Comparison of ENCODE assay signal across 8 cellular contexts in genomic region chr17:42276359-42276608, GRCh38. TPM values are rescaled to one million over a fixed set of nuclear protein-coding genes. Genes with fewer than 3 reads are reported as not detected.
A peak's percentile ranks its signal among the peaks of the same experiment; 100 is the strongest.
DNase-seq lines count a peak whose midpoint lies in the region; ATAC-seq and TF ChIP-seq lines count a peak whose summit lies in the region.

Gene STAT5B, minus strand, starts transcription at chr17:42276391. Its CDS starts 44,264 bp downstream, at chr17:42232127.

- peaks cover 20% of the 10 kb centered on the region for H3K36me3 Mint-ChIP-seq in activated naive CD4-positive, alpha-beta T cell treated with anti-CD3 and anti-CD28 coated beads, Interleukin-2, amount 10 ng/mL, durations not matched to agents 7 days and 5 days

- H3K27ac ChIP-seq in SJCRH30 (no peak within 1 kb of the TSS), upper lobe of left lung (peak within 1 kb of the TSS; percentile 88 to 94 (median 89))

- TF ChIP-seq POLR2A in upper lobe of left lung (IDR thresholded peaks at IDR 0.05) = peak in 2 of 4 donors; percentile 56 to 57

- TF ChIP-seq CTCF in AG09309 (IDR thresholded peaks at IDR 0.05; ENCODE audit: control insufficient read depth, insufficient read depth, low read depth, low read length, missing control alignments) (no peak), upper lobe of left lung (IDR thresholded peaks at IDR 0.05) (no peak)

- peak within 1 kb of the TSS; percentile 91 for H3K27ac Mint-ChIP-seq in activated naive CD4-positive, alpha-beta T cell treated with anti-CD3 and anti-CD28 coated beads, Interleukin-2, amount 10 ng/mL, durations not matched to agents 7 days and 5 days

- H3K4me1 Mint-ChIP-seq in activated naive CD4-positive, alpha-beta T cell treated with anti-CD3 and anti-CD28 coated beads, Interleukin-2, amount 10 ng/mL, durations not matched to agents 7 days and 5 days = peaks cover 45% of the 10 kb centered on the region

- ATAC-seq in GM18867 (IDR thresholded peaks at IDR 0.05; ENCODE audit: unreplicated experiment) = peak; percentile 67
- ATAC-seq in HG03520 (IDR thresholded peaks at IDR 0.05; ENCODE audit: unreplicated experiment) = peak; percentile 59
- peak; percentile 86 to 92 for ATAC-seq in upper lobe of left lung (ENCODE audit: low FRiP score in 2 of 2)

- H3K27me3 ChIP-seq in SJCRH30 (peaks cover 10% of the 10 kb centered on the region), neuron (ENCODE audit: insufficient read depth, low read length) (no peaks in the 10 kb centered on the region), upper lobe of left lung (no peaks in the 10 kb centered on the region)

- no peak for TF ChIP-seq EP300 in upper lobe of left lung (IDR thresholded peaks at IDR 0.05)

- H3K4me1 ChIP-seq in SJCRH30 (peaks cover 15% of the 10 kb centered on the region), neuron (ENCODE audit: insufficient read depth, low read length) (peaks cover 35% of the 10 kb centered on the region), upper lobe of left lung (peaks cover 19 to 45% (median 40%) of the 10 kb centered on the region in 4 donors)

- peak within 1 kb of the TSS; percentile 95 for H3K4me3 Mint-ChIP-seq in activated naive CD4-positive, alpha-beta T cell treated with anti-CD3 and anti-CD28 coated beads, Interleukin-2, amount 10 ng/mL, durations not matched to agents 7 days and 5 days

- DNase-seq in AG09309 (ENCODE audit: low read depth) (no peak), SJCRH30 (peak; percentile 51 to 67), germinal center (ENCODE audit: low spot score) (peak; percentile 91), upper lobe of left lung (peak; percentile 77 to 96)
- DNase-seq in activated naive CD4-positive, alpha-beta T cell treated with anti-CD3 and anti-CD28 coated beads, Interleukin-2, amount 10 ng/mL, durations not matched to agents 7 days and 5 days = peak; percentile 79

- H3K4me3 ChIP-seq in AG09309 (ENCODE audit: control insufficient read depth, low read depth, low read length) = peak within 1 kb of the TSS; percentile 85
- peak within 1 kb of the TSS; percentile 88 for H3K4me3 ChIP-seq in SJCRH30
- H3K4me3 ChIP-seq in neuron (ENCODE audit: low read length) = peak within 1 kb of the TSS; percentile 93
- H3K4me3 ChIP-seq in upper lobe of left lung = peak within 1 kb of the TSS; percentile 74 to 96 (median 86)

- CTCF ChIA-PET in activated naive CD4-positive, alpha-beta T cell treated with anti-CD3 and anti-CD28 coated beads, Interleukin-2, amount 10 ng/mL, durations not matched to agents 7 days and 5 days (lab: Charles Lee) = interaction anchor here (2.4 kb wide), 1 partner anchor 54 kb away, joined by 16 read pairs; no protein-coding TSS in a partner anchor

- no peaks in the 10 kb centered on the region for H3K27me3 Mint-ChIP-seq in activated naive CD4-positive, alpha-beta T cell treated with anti-CD3 and anti-CD28 coated beads, Interleukin-2, amount 10 ng/mL, durations not matched to agents 7 days and 5 days

- peak within 1 kb of the TSS; percentile 95 for H2AFZ ChIP-seq in neuron (ENCODE audit: low read depth, low read length)

- H3K9me3 ChIP-seq in SJCRH30 (replicated peaks) (no peaks in the 10 kb centered on the region), neuron (ENCODE audit: low read length) (no peaks in the 10 kb centered on the region), upper lobe of left lung (no peaks in the 10 kb centered on the region)

- H3K36me3 ChIP-seq in SJCRH30 (no peaks in the 10 kb centered on the region), neuron (ENCODE audit: insufficient read depth, low read length) (no peaks in the 10 kb centered on the region), upper lobe of left lung (no peaks in the 10 kb centered on the region)

- H3K9me3 Mint-ChIP-seq in activated naive CD4-positive, alpha-beta T cell treated with anti-CD3 and anti-CD28 coated beads, Interleukin-2, amount 10 ng/mL, durations not matched to agents 7 days and 5 days = no peaks in the 10 kb centered on the region

- WGBS in upper lobe of left lung, 2 donors = no CpG with 5 or more reads among the region's 47 CpGs

RNA-seq across cellular contexts. Expression of gene STAT5B, which starts in this region (rescaled TPM):
- total RNA-seq in SJCRH30 (2014; rRNA removed; shearing (Covaris generic)) = 25.7 and 31.1 TPM in 2 replicates
- 100 to 1,000 TPM in 1 of 6 donors, 10 to 100 TPM in 5; 48.6 to 115 (median 66.3) TPM for total RNA-seq in upper lobe of left lung
